ENCODE assay signal across 2 cellular contexts in genomic region chr1:38835230-38835827, GRCh38.
A peak's percentile ranks its signal among the peaks of the same experiment; 100 is the strongest.
TF ChIP-seq lines count a peak whose summit lies in the region.

No MANE protein-coding gene starts in this region.

TF ChIP-seq in GM23338, 12 proteins besides CTCF, POLR2A, EP300 and RAD21:
- TF ChIP-seq ETS1 (IDR thresholded peaks at IDR 0.05) (no peak), REST (IDR thresholded peaks at IDR 0.05; ENCODE audit: unreplicated experiment) (no peak), CREB1 (CRISPR knock-in tag; IDR thresholded peaks at IDR 0.05; ENCODE audit: low read depth) (no peak), JUNB (IDR thresholded peaks at IDR 0.05; ENCODE audit: unreplicated experiment) (no peak), POLR2AphosphoS5 (IDR thresholded peaks at IDR 0.05; ENCODE audit: low read depth) (no peak), NANOG (IDR thresholded peaks at IDR 0.05; ENCODE audit: borderline replicate concordance) (no peak), ZNF114 (CRISPR knock-in tag; IDR thresholded peaks at IDR 0.05) (no peak), EZH2 (IDR thresholded peaks at IDR 0.05; ENCODE audit: low read depth, unreplicated experiment) (no peak), STAT1 (IDR thresholded peaks at IDR 0.05; ENCODE audit: unreplicated experiment) (no peak), ZNF462 (CRISPR knock-in tag; IDR thresholded peaks at IDR 0.05) (no peak), EZH2phosphoT487 (IDR thresholded peaks at IDR 0.05; ENCODE audit: unreplicated experiment) (no peak), ZNF331 (CRISPR knock-in tag; IDR thresholded peaks at IDR 0.05; ENCODE audit: low read depth) (no peak)

TF ChIP-seq in HepG2, 621 proteins besides CTCF, POLR2A, EP300 and RAD21:
- TF ChIP-seq ZNF678 (CRISPR knock-in tag; IDR thresholded peaks at IDR 0.05) (no peak), PHF8 (CRISPR knock-in tag; IDR thresholded peaks at IDR 0.05) (no peak), FOSL2 (CRISPR knock-in tag; IDR thresholded peaks at IDR 0.05) (0 out of 2 replicates have a peak, but pooled peaks have one; percentile 5), ELF3 (CRISPR knock-in tag; IDR thresholded peaks at IDR 0.05) (0 out of 2 replicates have a peak, but pooled peaks have one; percentile 18), ZNF180 (CRISPR knock-in tag; IDR thresholded peaks at IDR 0.05; ENCODE audit: borderline replicate concordance, low read depth) (no peak), ADNP (CRISPR knock-in tag; IDR thresholded peaks at IDR 0.05) (no peak), HDAC6 (IDR thresholded peaks at IDR 0.05; ENCODE audit: low read depth, low read length) (no peak), SMC3 (IDR thresholded peaks at IDR 0.05; ENCODE audit: low read length) (peak; percentile 70), SNAI1 (CRISPR knock-in tag; IDR thresholded peaks at IDR 0.05; ENCODE audit: borderline replicate concordance) (no peak), IRF2 (CRISPR knock-in tag; IDR thresholded peaks at IDR 0.05) (peak; percentile 23; the same call in 1 of the 2 replicates), GPN1 (CRISPR knock-in tag; IDR thresholded peaks at IDR 0.05; ENCODE audit: borderline replicate concordance) (no peak), STAG1 (CRISPR knock-in tag; IDR thresholded peaks at IDR 0.05) (peak; percentile 93)
